Comparison of ENCODE assay signal across 8 cellular contexts in the genomic region with DNA sequence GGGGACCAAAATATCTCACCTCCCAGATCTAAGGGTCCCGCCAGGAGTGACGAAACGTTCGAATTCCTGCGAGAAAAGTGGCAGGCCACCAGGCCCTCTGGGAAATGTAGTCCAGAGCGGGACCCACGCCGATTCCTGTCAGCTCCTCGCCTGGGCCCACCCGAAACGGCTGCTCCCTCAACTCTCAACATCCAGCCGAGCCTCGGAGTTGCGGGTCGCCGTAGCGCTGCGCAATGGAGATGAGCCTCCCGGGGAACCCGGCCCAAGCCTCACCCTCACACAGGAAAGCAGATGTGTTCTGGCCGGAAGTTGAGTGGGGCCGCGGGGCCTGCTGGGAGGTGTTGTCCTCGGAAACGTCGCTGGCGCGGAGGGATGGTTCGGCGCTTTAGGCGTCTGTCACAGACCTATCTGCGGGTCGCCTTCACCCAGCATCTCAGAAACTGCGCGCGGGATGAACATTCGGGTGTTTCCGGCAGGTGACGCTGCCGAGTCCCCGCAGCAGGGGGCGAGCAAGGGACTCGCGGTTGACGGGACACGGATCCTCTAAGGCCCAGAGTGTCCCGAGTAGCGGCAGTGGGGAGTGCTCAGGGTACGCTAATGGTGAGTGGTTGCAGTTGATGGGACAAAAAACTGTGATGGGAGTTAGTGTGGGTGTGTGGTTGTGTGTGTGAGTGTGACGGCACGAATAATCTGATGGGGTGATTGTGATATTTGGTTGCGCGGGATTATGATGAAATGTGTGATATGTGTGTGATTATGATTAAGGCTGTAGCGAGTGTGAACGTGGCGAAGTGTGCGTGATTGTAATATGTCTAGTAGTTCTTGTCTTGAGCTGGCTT. TPM values are rescaled to one million over a fixed set of nuclear protein-coding genes. Genes with fewer than 3 reads are reported as not detected.
DNase-seq lines count a peak whose midpoint lies in the region; ATAC-seq, FAIRE-seq and TF ChIP-seq lines count a peak whose summit lies in the region.

A gene (plus strand): TSS at position 341 of the 839 bp plus-strand sequence. CDS start 6,439 bp downstream, outside the sequence.
A gene (minus strand): TSS at position 300 of the 839 bp plus-strand sequence. CDS start 1,124 bp downstream, outside the sequence.

- peak within 1 kb of the TSS; percentile 88 for H3K4me3 ChIP-seq in AG09309 (ENCODE audit: control insufficient read depth, low read depth, low read length)
- H3K4me3 ChIP-seq in endothelial cell of umbilical vein (replicated peaks in 1 of 3; ENCODE audit: insufficient read depth in 1 of 3, low read depth in 1 of 3, low read length in 3 of 3) = peak within 1 kb of the TSS; percentile 4 to 99 (median 50)

- H3K4me1 Mint-ChIP-seq in mesothelial cell of epicardium = peaks cover 11% of the 10 kb centered on the region

- CTCF ChIA-PET in endothelial cell of umbilical vein (lab: Charles Lee) = interaction anchor here (0.6 kb wide), 2 partner anchors 66 to 162 kb away, joined by 3 read pairs; a partner anchor contains a TSS

- dilution Hi-C loops in endothelial cell of umbilical vein (cut with MboI; ENCODE audit: extremely low pct_ligation_motif_present, low sequenced_read_pairs) = no loop called here

- H3K4me3 Mint-ChIP-seq in mesothelial cell of epicardium = peak within 1 kb of the TSS; percentile 83

- no peaks in the 10 kb centered on the region for H3K27me3 ChIP-seq in endothelial cell of umbilical vein (ENCODE audit: control insufficient read depth in 2 of 2, insufficient read depth in 2 of 2, low read length in 2 of 2)

- H3K36me3 ChIP-seq in endothelial cell of umbilical vein (ENCODE audit: control insufficient read depth in 2 of 2, extremely low read depth in 1 of 2, insufficient read depth in 2 of 2, low read length in 2 of 2) = no peaks in the 10 kb centered on the region

- DNase-seq in AG09309 (ENCODE audit: low read depth) = peak; percentile 48
- DNase-seq in NCI-H748 (lab: John Stamatoyannopoulos, UW; ENCODE audit: unreplicated experiment) = peak; percentile 94
- DNase-seq in activated T-cell treated with anti-CD3 and anti-CD28 coated beads for 1 hour (ENCODE audit: low read depth) = peak; percentile 79
- peak; percentile 88 for DNase-seq in endothelial cell of umbilical vein (ENCODE audit: low read depth, low spot score)
- peak; percentile 59 to 81 for DNase-seq in mesothelial cell of epicardium (ENCODE audit: low spot score in 2 of 2, unreplicated experiment in 2 of 2)
- DNase-seq in stimulated activated CD8-positive, alpha-beta memory T cell treated with anti-CD3 and anti-CD28 coated beads, Interleukin-15, amount 100 ng/mL, for 24 hours (ENCODE audit: low read depth) = peak; percentile 78

- peaks cover 55% of the 10 kb centered on the region for H3K36me3 Mint-ChIP-seq in mesothelial cell of epicardium

- peak within 1 kb of the TSS; percentile 75 for H3K27ac Mint-ChIP-seq in mesothelial cell of epicardium

- peak within 1 kb of the TSS; percentile 52 for H2AFZ ChIP-seq in endothelial cell of umbilical vein (ENCODE audit: low read depth, low read length)

- TSS peak; percentile 44 for BruUV-seq in endothelial cell of umbilical vein (replicated peaks; lab: Mats Ljungman, UMichigan)

- intact Hi-C loops in endothelial cell of umbilical vein (cut with micrococcal nuclease) = loop anchor here (1.0 to 5.0 kb wide), 7 partner anchors 66 to 854 kb away; a partner anchor contains a TSS

- H3K9me1 ChIP-seq in endothelial cell of umbilical vein (replicated peaks; ENCODE audit: control insufficient read depth, extremely low read depth, insufficient read depth, low read length) = no peaks in the 10 kb centered on the region

- TF ChIP-seq POLR2A in endothelial cell of umbilical vein (IDR thresholded peaks at IDR 0.05; ENCODE audit: low read depth, low read length) = no peak

- peak within 1 kb of the TSS; percentile 59 for H3K9ac ChIP-seq in endothelial cell of umbilical vein (replicated peaks; ENCODE audit: extremely low read depth, insufficient read depth, low read length)

- TF ChIP-seq CTCF in AG09309 (IDR thresholded peaks at IDR 0.05; ENCODE audit: control insufficient read depth, insufficient read depth, low read depth, low read length, missing control alignments) (peak; percentile 70), endothelial cell of umbilical vein (IDR thresholded peaks at IDR 0.05; ENCODE audit: extremely low read depth in 1 of 2, insufficient read depth in 1 of 2, low read depth in 1 of 2, low read length in 2 of 2) (peak; percentile 63 to 80), mesothelial cell of epicardium (IDR thresholded peaks at IDR 0.05; ENCODE audit: unreplicated experiment) (peak; percentile 67)

- no peaks in the 10 kb centered on the region for H4K20me1 ChIP-seq in endothelial cell of umbilical vein (replicated peaks; ENCODE audit: control insufficient read depth, extremely low read depth, insufficient read depth, low read length)

- H3K4me1 ChIP-seq in endothelial cell of umbilical vein (ENCODE audit: control insufficient read depth, extremely low read depth, insufficient read depth, low read length) = no peaks in the 10 kb centered on the region

- POLR2A ChIA-PET in endothelial cell of umbilical vein (lab: Charles Lee) = no interaction called here

- peak within 1 kb of the TSS; percentile 59 for H3K4me2 ChIP-seq in endothelial cell of umbilical vein (ENCODE audit: insufficient read depth, low read length)

- no peaks in the 10 kb centered on the region for H3K27me3 Mint-ChIP-seq in mesothelial cell of epicardium (ENCODE audit: low read depth)

- ATAC-seq in GM18909 (IDR thresholded peaks at IDR 0.05; ENCODE audit: poor library complexity, unreplicated experiment) = peak; percentile 89
- peak; percentile 94 for ATAC-seq in HG03342 (IDR thresholded peaks at IDR 0.05; ENCODE audit: unreplicated experiment)

- H3K79me2 ChIP-seq in endothelial cell of umbilical vein (ENCODE audit: control insufficient read depth, insufficient read depth, low read length) = no peaks in the 10 kb centered on the region

- H3K9me3 ChIP-seq in endothelial cell of umbilical vein (replicated peaks; ENCODE audit: control insufficient read depth, insufficient read depth, low read length) = no peaks in the 10 kb centered on the region

- peak; percentile 93 for FAIRE-seq in endothelial cell of umbilical vein (lab: Jason Lieb, UNC)

- H3K9me3 Mint-ChIP-seq in mesothelial cell of epicardium = peaks cover 44% of the 10 kb centered on the region

- peak within 1 kb of the TSS; percentile 67 for H3K27ac ChIP-seq in endothelial cell of umbilical vein (ENCODE audit: insufficient read depth, low read depth, low read length)

TF ChIP-seq in endothelial cell of umbilical vein, 7 proteins besides CTCF, POLR2A, EP300 and RAD21:
- TF ChIP-seq POLR2AphosphoS5 (IDR thresholded peaks at IDR 0.05; ENCODE audit: insufficient read depth, low read depth, low read length) (no peak), FOS (IDR thresholded peaks at IDR 0.05; ENCODE audit: borderline replicate concordance, insufficient read depth, low read length) (no peak), JUN (IDR thresholded peaks at IDR 0.05; ENCODE audit: borderline replicate concordance, insufficient read depth, insufficient read length, low read depth) (no peak), GATA2 (IDR thresholded peaks at IDR 0.05; ENCODE audit: insufficient read depth, insufficient read length, low read depth, low read length) (no peak), EZH2 (IDR thresholded peaks at IDR 0.05; ENCODE audit: borderline replicate concordance, low read depth, low read length, severe bottlenecking) (no peak), MYC (IDR thresholded peaks at IDR 0.05; ENCODE audit: low read depth, low read length) (no peak)
- TF ChIP-seq, protein P1, sequence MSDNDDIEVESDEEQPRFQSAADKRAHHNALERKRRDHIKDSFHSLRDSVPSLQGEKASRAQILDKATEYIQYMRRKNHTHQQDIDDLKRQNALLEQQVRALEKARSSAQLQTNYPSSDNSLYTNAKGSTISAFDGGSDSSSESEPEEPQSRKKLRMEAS (IDR thresholded peaks at IDR 0.05; ENCODE audit: insufficient read depth, insufficient read length) = no peak
TF ChIP-seq in endothelial cell of umbilical vein: peak in this region for 0.

RNA-seq across cellular contexts. Expression of the first gene that starts in this region (rescaled TPM):
- total RNA-seq in endothelial cell of umbilical vein (4.1 and 6.4 TPM in 2 replicates), mesothelial cell of epicardium (9.0 to 9.8 TPM (median 9.3 TPM) in 3 replicates)
- 2.5 and 3.1 TPM in 2 replicates for polyA plus RNA-seq in endothelial cell of umbilical vein
- polyA plus RNA-seq in endothelial cell of umbilical vein (2011; cell fraction: cytosol; rRNA removed) = 2.2 and 2.9 TPM in 2 replicates
- 2.6 and 3.1 TPM in 2 replicates for polyA plus RNA-seq in endothelial cell of umbilical vein (2011; cell fraction: nucleus; rRNA removed)
- polyA plus RNA-seq in endothelial cell of umbilical vein (2012) = 2.9 and 3.3 TPM in 2 replicates
- polyA minus RNA-seq in endothelial cell of umbilical vein = 8.6 and 9.3 TPM in 2 replicates
- not detected for polyA minus RNA-seq in endothelial cell of umbilical vein (2011; cell fraction: cytosol; rRNA and poly(A)+ RNA removed)
- polyA minus RNA-seq in endothelial cell of umbilical vein (2011; cell fraction: nucleus; rRNA and poly(A)+ RNA removed) = 4.7 and 11.9 TPM in 2 replicates

RNA-seq across cellular contexts. Expression of the second gene that starts in this region (rescaled TPM):
- total RNA-seq in endothelial cell of umbilical vein (1.2 and 1.3 TPM in 2 replicates), mesothelial cell of epicardium (3.0 to 3.2 TPM (median 3.2 TPM) in 3 replicates)
- 0.41 and 0.47 TPM in 2 replicates for polyA plus RNA-seq in endothelial cell of umbilical vein
- polyA plus RNA-seq in endothelial cell of umbilical vein (2011; cell fraction: cytosol; rRNA removed) = 0.54 and 0.63 TPM in 2 replicates
- 0.49 and 0.70 TPM in 2 replicates for polyA plus RNA-seq in endothelial cell of umbilical vein (2011; cell fraction: nucleus; rRNA removed)
- polyA plus RNA-seq in endothelial cell of umbilical vein (2012) = 0.60 and 0.68 TPM in 2 replicates
- polyA minus RNA-seq in endothelial cell of umbilical vein = 0.83 and 1.4 TPM in 2 replicates
- not detected for polyA minus RNA-seq in endothelial cell of umbilical vein (2011; cell fraction: cytosol; rRNA and poly(A)+ RNA removed)
- polyA minus RNA-seq in endothelial cell of umbilical vein (2011; cell fraction: nucleus; rRNA and poly(A)+ RNA removed) = 0.91 and 1.1 TPM in 2 replicates

Comparison
In these comparisons a context has a peak if more than half of its experiments do, and no peak if none do; other contexts are left out.
1. Peak in every context shown above with its lines: DNase-seq, ATAC-seq, H3K4me3 ChIP-seq and H3K27ac ChIP-seq.